In genomic region chr9:13823021-13823420, GRCh38 we compare ENCODE assay signal across 17 cellular contexts.
"Had no signal": no experiment of that assay in that cellular context is flagged by ENCODE, and none has a peak within 500 bp of the region (broad histone marks: within the 10 kb centered on the region; RNA-seq: fewer than 3 reads in every experiment).

No MANE protein-coding gene starts in this region.

- DNase-seq: activated CD4-positive, alpha-beta T cell treated with anti-CD3 and anti-CD28 coated beads, Interleukin-2, amount 10 ng/mL, durations not matched to agents 24 days and 14 days; activated CD4-positive, CD25-positive, alpha-beta regulatory T cell; activated CD8-positive, alpha-beta T cell treated with anti-CD3 and anti-CD28 coated beads for 36 hours; activated naive CD4-positive, alpha-beta T cell treated with anti-CD3 and anti-CD28 coated beads, Interleukin-2, amount 10 ng/mL, durations not matched to agents 7 days and 5 days; activated naive CD8-positive, alpha-beta T cell treated with anti-CD3 and anti-CD28 coated beads, Interleukin-2, amount 50 U/mL, for 24 hours; activated T-cell treated with anti-CD3 and anti-CD28 coated beads, Interleukin-2, amount 50 U/mL, for 1 hour; endodermal cell; left cardiac atrium; mesendoderm; naive thymus-derived CD8-positive, alpha-beta T cell; ovary; psoas muscle; right cardiac atrium; stimulated activated CD4-positive, alpha-beta T cell treated with anti-CD3 and anti-CD28 coated beads, Interleukin-4, amount 100 ng/mL, for 1 hour had no signal

- H3K4me3 Mint-ChIP-seq: activated CD4-positive, alpha-beta T cell treated with anti-CD3 and anti-CD28 coated beads, Interleukin-2, amount 10 ng/mL, durations not matched to agents 24 days and 14 days; activated CD8-positive, alpha-beta T cell treated with anti-CD3 and anti-CD28 coated beads for 36 hours; activated naive CD4-positive, alpha-beta T cell treated with anti-CD3 and anti-CD28 coated beads, Interleukin-2, amount 10 ng/mL, durations not matched to agents 7 days and 5 days; activated naive CD8-positive, alpha-beta T cell treated with anti-CD3 and anti-CD28 coated beads, Interleukin-2, amount 50 U/mL, for 24 hours; endodermal cell; naive thymus-derived CD8-positive, alpha-beta T cell had no signal

- H3K27me3 Mint-ChIP-seq: activated CD4-positive, alpha-beta T cell treated with anti-CD3 and anti-CD28 coated beads, Interleukin-2, amount 10 ng/mL, durations not matched to agents 24 days and 14 days; activated CD8-positive, alpha-beta T cell treated with anti-CD3 and anti-CD28 coated beads for 36 hours; activated naive CD4-positive, alpha-beta T cell treated with anti-CD3 and anti-CD28 coated beads, Interleukin-2, amount 10 ng/mL, durations not matched to agents 7 days and 5 days; activated naive CD8-positive, alpha-beta T cell treated with anti-CD3 and anti-CD28 coated beads, Interleukin-2, amount 50 U/mL, for 24 hours; naive thymus-derived CD8-positive, alpha-beta T cell had no signal

- H3K4me3 ChIP-seq: ascending aorta, ovary, psoas muscle, smooth muscle cell had no signal

- H3K9me3 Mint-ChIP-seq: endodermal cell had no signal

- H3K9me3 ChIP-seq: ovary, psoas muscle had no signal

- H3K27ac Mint-ChIP-seq: activated CD4-positive, alpha-beta T cell treated with anti-CD3 and anti-CD28 coated beads, Interleukin-2, amount 10 ng/mL, durations not matched to agents 24 days and 14 days; activated CD8-positive, alpha-beta T cell treated with anti-CD3 and anti-CD28 coated beads for 36 hours; activated naive CD4-positive, alpha-beta T cell treated with anti-CD3 and anti-CD28 coated beads, Interleukin-2, amount 10 ng/mL, durations not matched to agents 7 days and 5 days; activated naive CD8-positive, alpha-beta T cell treated with anti-CD3 and anti-CD28 coated beads, Interleukin-2, amount 50 U/mL, for 24 hours; endodermal cell; naive thymus-derived CD8-positive, alpha-beta T cell had no signal

- H3K4me1 ChIP-seq: ascending aorta had no signal

- ATAC-seq: activated CD8-positive, alpha-beta T cell treated with anti-CD3 and anti-CD28 coated beads for 36 hours; activated naive CD8-positive, alpha-beta T cell treated with anti-CD3 and anti-CD28 coated beads, Interleukin-2, amount 50 U/mL, for 24 hours; left cardiac atrium; naive thymus-derived CD8-positive, alpha-beta T cell; psoas muscle; right cardiac atrium had no signal

- H3K4me2 ChIP-seq: smooth muscle cell had no signal

- H3K27ac ChIP-seq: ascending aorta, epithelial cell of prostate, ovary, psoas muscle had no signal

- H3K4me1 Mint-ChIP-seq: activated CD4-positive, alpha-beta T cell treated with anti-CD3 and anti-CD28 coated beads, Interleukin-2, amount 10 ng/mL, durations not matched to agents 24 days and 14 days; activated naive CD4-positive, alpha-beta T cell treated with anti-CD3 and anti-CD28 coated beads, Interleukin-2, amount 10 ng/mL, durations not matched to agents 7 days and 5 days; activated naive CD8-positive, alpha-beta T cell treated with anti-CD3 and anti-CD28 coated beads, Interleukin-2, amount 50 U/mL, for 24 hours; endodermal cell; naive thymus-derived CD8-positive, alpha-beta T cell had no signal

- H3K36me3 ChIP-seq: ascending aorta, ovary had no signal

- H3K36me3 Mint-ChIP-seq: activated naive CD4-positive, alpha-beta T cell treated with anti-CD3 and anti-CD28 coated beads, Interleukin-2, amount 10 ng/mL, durations not matched to agents 7 days and 5 days; naive thymus-derived CD8-positive, alpha-beta T cell had no signal

- H3K27me3 ChIP-seq: ascending aorta, ovary had no signal
